Comparison of ENCODE assay signal across 11 cellular contexts in genomic region chr2:223585691-223586090, GRCh38. TPM values are rescaled to one million over a fixed set of nuclear protein-coding genes. Genes with fewer than 3 reads are reported as not detected.
A peak's percentile ranks its signal among the peaks of the same experiment; 100 is the strongest.
DNase-seq lines count a peak whose midpoint lies in the region; ATAC-seq and TF ChIP-seq lines count a peak whose summit lies in the region.
"Had no signal": no experiment of that assay in that cellular context is flagged by ENCODE, and none has a peak within 500 bp of the region (broad histone marks: within the 10 kb centered on the region; RNA-seq: fewer than 3 reads in every experiment).

No MANE protein-coding gene starts in this region.

- TF ChIP-seq CTCF in SK-N-SH (IDR thresholded peaks at IDR 0.05), result no peak
- no peak for TF ChIP-seq CTCF in left lung (IDR thresholded peaks at IDR 0.05)

- no peak overlapping the region for H3K4me3 Mint-ChIP-seq in activated T-helper 17 cell treated with anti-CD3 and anti-CD28 coated beads, Interleukin-2, amount 50 U/mL, for 72 hours

- intact Hi-C loops in left lung (cut with DNase I), result no loop called here

- ATAC-seq in left lung, result peak; percentile 50
- no peak for ATAC-seq in activated T-helper 17 cell treated with anti-CD3 and anti-CD28 coated beads, Interleukin-2, amount 50 U/mL, for 72 hours (replicated peaks)

- POLR2A ChIA-PET in SK-N-SH (lab: Yijun Ruan, JAX), result no interaction called here

- H3K36me3 ChIP-seq in SK-N-SH (replicated peaks in 1 of 2; ENCODE audit: control insufficient read depth in 1 of 2, insufficient read depth in 2 of 2, low read length in 1 of 2) (no peaks in the 10 kb centered on the region), left lung (no peaks in the 10 kb centered on the region)
- H3K36me3 ChIP-seq: left ventricle myocardium inferior had no signal

- peaks cover 2% of the 10 kb centered on the region for H3F3A ChIP-seq in SK-N-SH (replicated peaks; ENCODE audit: insufficient read depth)

- H4K20me1 ChIP-seq in SK-N-SH (ENCODE audit: insufficient read depth), result no peaks in the 10 kb centered on the region

- peak overlapping the region; percentile 31; the same call in 1 of the 2 replicates for H3K9ac ChIP-seq in SK-N-SH

- DNase-seq in DMS79 treated with DMSO at 0.1 percent for 48 hours (lab: John Stamatoyannopoulos, UW), result peak; percentile 61
- DNase-seq in NCI-H2081 (lab: John Stamatoyannopoulos, UW), result peak; percentile 75 to 86
- DNase-seq in SK-N-SH, result peak; percentile 50
- no peak for DNase-seq in left lung
- no peak for DNase-seq in COLO829 (ENCODE audit: low spot score)
- no peak for DNase-seq in NCI-H510A (lab: John Stamatoyannopoulos, UW)
- no peak for DNase-seq in activated CD4-positive, alpha-beta T cell treated with anti-CD3 and anti-CD28 coated beads for 4 hours
- DNase-seq: activated naive CD4-positive, alpha-beta T cell treated with anti-CD3 and anti-CD28 coated beads, Interleukin-2, amount 50 U/mL, for 16 hours; left ventricle myocardium inferior had no signal

- WGBS in SK-N-SH (ENCODE audit: low lambda C conversion rate), result 47% methylated on average over 4 of the region's 4 CpGs

- H3K4me1 ChIP-seq in SK-N-SH (ENCODE audit: control insufficient read depth in 1 of 2, insufficient read depth in 2 of 2, low read depth in 1 of 2, low read length in 1 of 2), result peaks cover 11 to 18% of the 10 kb centered on the region in 2 experiments
- peaks cover 0 to 3% of the 10 kb centered on the region in 2 donors for H3K4me1 ChIP-seq in left lung

- H3K4me2 ChIP-seq in SK-N-SH, result no peak overlapping the region

- H3K27ac Mint-ChIP-seq in activated T-helper 17 cell treated with anti-CD3 and anti-CD28 coated beads, Interleukin-2, amount 50 U/mL, for 72 hours, result no peak overlapping the region

- CTCF ChIA-PET in SK-N-SH (lab: Yijun Ruan, JAX), result interaction anchor here (1.3 to 2.8 kb wide), 5 partner anchors 10 to 18 kb away, joined by 4 to 8 read pairs (median 5); partner anchors contain the start of gene SCG2

- H3K27me3 ChIP-seq in SK-N-SH (ENCODE audit: insufficient read depth) (no peaks in the 10 kb centered on the region), left lung (no peaks in the 10 kb centered on the region)

- TF ChIP-seq RAD21 in SK-N-SH (IDR thresholded peaks at IDR 0.05; ENCODE audit: low read length), result no peak

- H3K9me3 Mint-ChIP-seq in activated T-helper 17 cell treated with anti-CD3 and anti-CD28 coated beads, Interleukin-2, amount 50 U/mL, for 72 hours, result no peaks in the 10 kb centered on the region

- H3K36me3 Mint-ChIP-seq in activated T-helper 17 cell treated with anti-CD3 and anti-CD28 coated beads, Interleukin-2, amount 50 U/mL, for 72 hours (ENCODE audit: low read depth), result no peaks in the 10 kb centered on the region

- no peaks in the 10 kb centered on the region for H3K9me2 ChIP-seq in SK-N-SH

- TF ChIP-seq EP300 in SK-N-SH (IDR thresholded peaks at IDR 0.05; ENCODE audit: borderline replicate concordance in 1 of 2, low read depth in 1 of 2, low read length in 1 of 2), result no peak; a peak in 1 of 4 replicates

- H3K27me3 Mint-ChIP-seq in activated T-helper 17 cell treated with anti-CD3 and anti-CD28 coated beads, Interleukin-2, amount 50 U/mL, for 72 hours, result peaks cover 3% of the 10 kb centered on the region

- no peaks in the 10 kb centered on the region for H3K79me2 ChIP-seq in SK-N-SH (ENCODE audit: insufficient read depth)

- H3K27ac ChIP-seq in SK-N-SH (ENCODE audit: low read depth in 2 of 2, low read length in 1 of 2) (peak overlapping the region in 1 of 2 experiments; percentile 64; a peak in 2 of 4 replicates), left lung (no peak overlapping the region)
- H3K27ac ChIP-seq: left ventricle myocardium inferior had no signal

- H2AFZ ChIP-seq in SK-N-SH (ENCODE audit: low read depth), result peak overlapping the region; percentile 13; the same call in 1 of the 2 replicates

- H3K4me3 ChIP-seq in SK-N-SH (ENCODE audit: low read depth in 2 of 2, low read length in 1 of 2), result no peak overlapping the region
- H3K4me3 ChIP-seq in left lung, result no peak overlapping the region
- H3K4me3 ChIP-seq: left ventricle myocardium inferior had no signal

- H3K4me1 Mint-ChIP-seq in activated T-helper 17 cell treated with anti-CD3 and anti-CD28 coated beads, Interleukin-2, amount 50 U/mL, for 72 hours, result no peaks in the 10 kb centered on the region

- H3K9me3 ChIP-seq in SK-N-SH (no peaks in the 10 kb centered on the region), left lung (no peaks in the 10 kb centered on the region)
- H3K9me3 ChIP-seq: left ventricle myocardium inferior had no signal

TF ChIP-seq in SK-N-SH, 30 proteins besides CTCF, POLR2A, EP300 and RAD21:
- TF ChIP-seq SIN3A (IDR thresholded peaks at IDR 0.05; ENCODE audit: borderline replicate concordance, low read depth, low read length) (no peak), TCF12 (IDR thresholded peaks at IDR 0.05) (no peak), ELF1 (IDR thresholded peaks at IDR 0.05) (no peak), TEAD4 (IDR thresholded peaks at IDR 0.05; ENCODE audit: borderline replicate concordance, insufficient read depth) (no peak), GABPA (IDR thresholded peaks at IDR 0.05; ENCODE audit: low read depth) (no peak), RFX5 (IDR thresholded peaks at IDR 0.05; ENCODE audit: low read length) (peak; percentile 92), MXI1 (IDR thresholded peaks at IDR 0.05; ENCODE audit: low read depth, low read length) (0 out of 2 replicates have a peak, but pooled peaks have one; percentile 53), SMC3 (IDR thresholded peaks at IDR 0.05; ENCODE audit: low read depth, low read length) (no peak), TAF1 (IDR thresholded peaks at IDR 0.05; ENCODE audit: borderline replicate concordance, low read depth, low read length) (no peak), PBX3 (IDR thresholded peaks at IDR 0.05) (no peak; the same call in 1 of the 2 replicates), ZBTB33 (IDR thresholded peaks at IDR 0.05; ENCODE audit: borderline replicate concordance, low read depth) (no peak), JUND (IDR thresholded peaks at IDR 0.05) (no peak), YY1 (IDR thresholded peaks at IDR 0.05; ENCODE audit: low read depth) (no peak), MEF2A (IDR thresholded peaks at IDR 0.05; ENCODE audit: borderline replicate concordance, low read depth) (no peak)

RNA-seq across cellular contexts. Expression of gene SCG2, which starts 16.5 kb away (rescaled TPM):
- polyA plus RNA-seq in SK-N-SH (2012; rRNA removed), result 373 and 509 TPM in 2 replicates
- 589 and 747 TPM in 2 replicates for polyA plus RNA-seq in SK-N-SH (2012; cell fraction: cytosol; rRNA removed)
- polyA plus RNA-seq in SK-N-SH (2012; cell fraction: nucleus; rRNA removed), result 127 and 310 TPM in 2 replicates
- 1 to 10 TPM in 1 of 2 donors, under 1 TPM in 1; 0.71 to 3.8 TPM for total RNA-seq in left lung
- total RNA-seq in activated T-helper 17 cell treated with anti-CD3 and anti-CD28 coated beads, Interleukin-2, amount 50 U/mL, for 72 hours, result not detected
- total RNA-seq: endothelial cell of umbilical vein had no signal
- polyA plus RNA-seq: endothelial cell of umbilical vein had no signal

Comparison
In these comparisons a context has a peak if more than half of its experiments do, and no peak if none do; other contexts are left out.
1. DNase-seq: peak in DMS79 treated with DMSO at 0.1 percent for 48 hours (single experiment), NCI-H2081 (2 of 2) and SK-N-SH (single experiment); none in left lung (0 of 2), COLO829 (single experiment), NCI-H510A (single experiment) and activated CD4-positive, alpha-beta T cell treated with anti-CD3 and anti-CD28 coated beads for 4 hours (0 of 2).